In genomic region chr12:107377596-107378385, GRCh38 we compare ENCODE assay signal across 1 cellular context.
TF ChIP-seq lines count a peak whose summit lies in the region.

No MANE protein-coding gene starts in this region.

TF ChIP-seq in IMR-90, 13 proteins besides CTCF, POLR2A, EP300 and RAD21 (continued from another document):
- TF ChIP-seq USF2 (IDR thresholded peaks at IDR 0.05; ENCODE audit: low read depth, low read length): no peak
- TF ChIP-seq RFX5 (IDR thresholded peaks at IDR 0.05; ENCODE audit: low read depth, low read length): no peak
